Comparison of ENCODE assay signal across 9 cellular contexts in the genomic region with DNA sequence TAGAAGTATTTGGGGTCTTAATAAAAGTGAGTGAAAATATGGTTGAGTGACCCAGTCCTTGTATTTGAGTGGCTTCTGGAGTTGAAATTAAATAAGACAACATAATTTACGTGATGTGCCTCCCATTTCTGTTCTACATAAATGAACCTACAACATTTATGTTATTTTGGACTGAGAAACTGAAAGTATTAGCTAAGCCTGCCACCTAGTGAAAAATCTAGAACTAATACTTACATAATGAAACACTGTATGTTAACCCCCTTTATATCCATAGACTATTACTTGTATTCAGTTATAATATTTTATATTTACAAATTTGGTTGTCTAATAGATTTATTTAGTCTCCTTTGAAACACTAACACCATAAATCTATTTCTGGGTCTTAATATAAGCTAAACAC.
A peak's percentile ranks its signal among the peaks of the same experiment; 100 is the strongest.
DNase-seq lines count a peak whose midpoint lies in the region; ATAC-seq and TF ChIP-seq lines count a peak whose summit lies in the region.
"Had no signal": no experiment of that assay in that cellular context is flagged by ENCODE, and none has a peak within 500 bp of the region (broad histone marks: within the 10 kb centered on the region; RNA-seq: fewer than 3 reads in every experiment).

No MANE protein-coding gene starts in this region.

- H3K36me3 Mint-ChIP-seq in H9 (ENCODE audit: insufficient read depth in 1 of 3, low read depth in 3 of 3): peaks cover 2 to 11% (median 3%) of the 10 kb centered on the region in 3 experiments; a peak in 4 of 7 replicates
- H3K36me3 Mint-ChIP-seq in stimulated activated effector memory CD8-positive, alpha-beta T cell treated with anti-CD3 and anti-CD28 coated beads, Interleukin-12 subunit alpha, Interleukin-12 subunit beta, amount 100 ng/mL, for 72 hours: no peaks in the 10 kb centered on the region

- H2BK20ac ChIP-seq in H9 (ENCODE audit: low read depth, low read length, poor library complexity, severe bottlenecking): no peak overlapping the region

- WGBS in H9 (ENCODE audit: extremely low coverage, insufficient read length, low lambda C conversion rate): no CpG with 5 or more reads among the region's 1 CpG

- no peak overlapping the region for H3K4me3 Mint-ChIP-seq in H9
- H3K4me3 Mint-ChIP-seq in stimulated activated effector memory CD8-positive, alpha-beta T cell treated with anti-CD3 and anti-CD28 coated beads, Interleukin-12 subunit alpha, Interleukin-12 subunit beta, amount 100 ng/mL, for 72 hours: no peak overlapping the region

- CTCF ChIA-PET in BJ (lab: Yijun Ruan, JAX): interaction anchor here (0.6 to 7.8 kb wide), 8 partner anchors 9 to 355 kb away, joined by 3 to 48 read pairs (median 4); no protein-coding TSS in a partner anchor

- H2BK120ac ChIP-seq in H9 (ENCODE audit: low read depth, low read length, poor library complexity, severe bottlenecking): no peak overlapping the region

- no peak overlapping the region for H2AFZ ChIP-seq in H9 (ENCODE audit: low read length)

- H3K9me3 Mint-ChIP-seq in H9: no peaks in the 10 kb centered on the region
- H3K9me3 Mint-ChIP-seq in stimulated activated effector memory CD8-positive, alpha-beta T cell treated with anti-CD3 and anti-CD28 coated beads, Interleukin-12 subunit alpha, Interleukin-12 subunit beta, amount 100 ng/mL, for 72 hours: no peaks in the 10 kb centered on the region

- H3K4ac ChIP-seq in H9 (ENCODE audit: low read depth, low read length): no peak overlapping the region

- H3K9me3 ChIP-seq in H9 (ENCODE audit: control insufficient read depth, low read depth, low read length) (no peaks in the 10 kb centered on the region), lower lobe of right lung (no peaks in the 10 kb centered on the region)
- H3K9me3 ChIP-seq: tibial artery had no signal

- no peak overlapping the region for H3K14ac ChIP-seq in H9 (ENCODE audit: insufficient read depth, low read length)

- H3K23ac ChIP-seq in H9 (ENCODE audit: insufficient read length, low read depth, low read length): no peak overlapping the region

- no peak overlapping the region for H3K56ac ChIP-seq in H9 (ENCODE audit: insufficient read length, low read depth, low read length)

- TF ChIP-seq CTCF in BJ (IDR thresholded peaks at IDR 0.05; ENCODE audit: insufficient read depth, low read depth, low read length): peak; percentile 17; the same call in 1 of the 2 replicates
- peak; percentile 38; the same call in 2 of the 3 replicates for TF ChIP-seq CTCF in H9 (conservative IDR thresholded peaks at IDR 0.05)
- TF ChIP-seq CTCF in lower lobe of right lung (IDR thresholded peaks at IDR 0.05): no peak

- H2BK15ac ChIP-seq in H9 (ENCODE audit: low read depth, low read length): no peak overlapping the region

- H3K36me3 ChIP-seq in BJ (ENCODE audit: control insufficient read depth, insufficient read depth, low read length): no peaks in the 10 kb centered on the region
- H3K36me3 ChIP-seq in lower lobe of right lung: no peaks in the 10 kb centered on the region
- H3K36me3 ChIP-seq: tibial artery had no signal

- H3K27ac ChIP-seq in H9 (ENCODE audit: insufficient read length, low read depth, low read length) (no peak overlapping the region), lower lobe of right lung (no peak overlapping the region)
- H3K27ac ChIP-seq: tibial artery had no signal

- no peak overlapping the region for H4K8ac ChIP-seq in H9 (replicated peaks; ENCODE audit: insufficient read length, low read depth, low read length)

- H3K4me3 ChIP-seq in BJ (ENCODE audit: low read depth, low read length): no peak overlapping the region
- no peak overlapping the region for H3K4me3 ChIP-seq in lower lobe of right lung
- H3K4me3 ChIP-seq: tibial artery had no signal

- no peak overlapping the region for H4K91ac ChIP-seq in H9 (ENCODE audit: insufficient read length, low read depth, low read length)

- no peaks in the 10 kb centered on the region for H3K27me3 Mint-ChIP-seq in H9 (ENCODE audit: low read depth)

- H2BK12ac ChIP-seq in H9 (ENCODE audit: insufficient read length, low read depth, low read length): no peak overlapping the region

- ATAC-seq in HG02642 (IDR thresholded peaks at IDR 0.05; ENCODE audit: poor library complexity, unreplicated experiment) (no peak), lower lobe of right lung (no peak)
- ATAC-seq in stimulated activated effector memory CD8-positive, alpha-beta T cell treated with anti-CD3 and anti-CD28 coated beads, Interleukin-12 subunit alpha, Interleukin-12 subunit beta, amount 100 ng/mL, for 72 hours: no peak

- intact Hi-C loops in lower lobe of right lung (cut with DNase I): no loop called here

- DNase-seq in BJ (ENCODE audit: low read depth) (peak; percentile 9), H9 (no peak), NCI-H82 (lab: John Stamatoyannopoulos, UW) (peak; percentile 40), fibroblast of peridontal ligament (ENCODE audit: extremely low read depth) (peak; percentile 81), lower lobe of right lung (no peak)
- no peak for DNase-seq in stimulated activated effector memory CD8-positive, alpha-beta T cell treated with anti-CD3 and anti-CD28 coated beads, Interleukin-12 subunit alpha, Interleukin-12 subunit beta, amount 100 ng/mL, for 72 hours (ENCODE audit: low spot score in 2 of 2)
- no peak for DNase-seq in activated CD8-positive, alpha-beta memory T cell treated with anti-CD3 and anti-CD28 coated beads, Interleukin-2, amount 50 U/mL, for 4 hours
- DNase-seq: tibial artery had no signal

- POLR2A ChIA-PET in BJ (lab: Charles Lee): no interaction called here

- H3K18ac ChIP-seq in H9 (ENCODE audit: insufficient read length, low read depth, low read length): no peak overlapping the region

- H3K4me1 ChIP-seq in H9 (ENCODE audit: insufficient read depth, low read length) (no peaks in the 10 kb centered on the region; the same call in 1 of the 2 replicates), lower lobe of right lung (no peaks in the 10 kb centered on the region)
- H3K4me1 ChIP-seq: tibial artery had no signal

- H4K20me1 ChIP-seq in H9 (ENCODE audit: control insufficient read depth, insufficient read depth, insufficient read length): no peaks in the 10 kb centered on the region

- no peak overlapping the region for H3T11ph ChIP-seq in H9 (ENCODE audit: low read length)

- H3K27ac Mint-ChIP-seq in H9: no peak overlapping the region
- no peak overlapping the region for H3K27ac Mint-ChIP-seq in stimulated activated effector memory CD8-positive, alpha-beta T cell treated with anti-CD3 and anti-CD28 coated beads, Interleukin-12 subunit alpha, Interleukin-12 subunit beta, amount 100 ng/mL, for 72 hours

- no peak overlapping the region for H3K4me2 ChIP-seq in H9 (ENCODE audit: insufficient read depth, insufficient read length, low read length)

- peaks cover 46 to 47% of the 10 kb centered on the region in 2 experiments for H3K4me1 Mint-ChIP-seq in H9
- H3K4me1 Mint-ChIP-seq in stimulated activated effector memory CD8-positive, alpha-beta T cell treated with anti-CD3 and anti-CD28 coated beads, Interleukin-12 subunit alpha, Interleukin-12 subunit beta, amount 100 ng/mL, for 72 hours: no peaks in the 10 kb centered on the region

- no peaks in the 10 kb centered on the region for H3K23me2 ChIP-seq in H9 (ENCODE audit: insufficient read length, low read depth, low read length, poor library complexity, severe bottlenecking)

- no peak overlapping the region for H2BK5ac ChIP-seq in H9 (ENCODE audit: insufficient read length, low read length)

- H3K79me1 ChIP-seq in H9 (ENCODE audit: insufficient read depth, low read depth, low read length, poor library complexity, severe bottlenecking): no peaks in the 10 kb centered on the region

- H3K79me2 ChIP-seq in H9 (ENCODE audit: insufficient read depth, low read length): no peaks in the 10 kb centered on the region

- no peak overlapping the region for H2AK5ac ChIP-seq in H9 (ENCODE audit: insufficient read length, low read length)

- no peak overlapping the region for H3K9ac ChIP-seq in H9 (ENCODE audit: extremely low read depth, insufficient read length, low read length)

- no peak overlapping the region for H4K5ac ChIP-seq in H9 (ENCODE audit: insufficient read length, low read depth, low read length)

- no peaks in the 10 kb centered on the region for H3K27me3 ChIP-seq in BJ (ENCODE audit: control insufficient read depth, insufficient read depth, low read length)
- H3K27me3 ChIP-seq in H9 (ENCODE audit: insufficient read depth, low read length): no peaks in the 10 kb centered on the region
- H3K27me3 ChIP-seq in lower lobe of right lung (ENCODE audit: low read depth): no peaks in the 10 kb centered on the region
- H3K27me3 ChIP-seq: tibial artery had no signal

Comparison
In these comparisons a context has a peak if more than half of its experiments do, and no peak if none do; other contexts are left out.
1. DNase-seq: peak in BJ (single experiment), NCI-H82 (single experiment) and fibroblast of peridontal ligament (single experiment); none in H9 (single experiment), stimulated activated effector memory CD8-positive, alpha-beta T cell treated with anti-CD3 and anti-CD28 coated beads, Interleukin-12 subunit alpha, Interleukin-12 subunit beta, amount 100 ng/mL, for 72 hours (0 of 2), activated CD8-positive, alpha-beta memory T cell treated with anti-CD3 and anti-CD28 coated beads, Interleukin-2, amount 50 U/mL, for 4 hours (single experiment) and lower lobe of right lung (single experiment).